Comparison of ENCODE assay signal across 1 cellular context in genomic region chr12:122753213-122753571, GRCh38.
A peak's percentile ranks its signal among the peaks of the same experiment; 100 is the strongest.
TF ChIP-seq lines count a peak whose summit lies in the region.

No MANE protein-coding gene starts in this region.

TF ChIP-seq in H1, 55 proteins besides CTCF, POLR2A, EP300 and RAD21:
- TF ChIP-seq ASH2L (IDR thresholded peaks at IDR 0.05; ENCODE audit: low read length): peak; percentile 12
- no peak for TF ChIP-seq SRF (IDR thresholded peaks at IDR 0.05; ENCODE audit: low read depth, low read length)
